ENCODE assay signal across 8 cellular contexts in genomic region chr3:48039487-48040190, GRCh38. TPM values are rescaled to one million over a fixed set of nuclear protein-coding genes. Genes with fewer than 3 reads are reported as not detected.
DNase-seq lines count a peak whose midpoint lies in the region; ATAC-seq and TF ChIP-seq lines count a peak whose summit lies in the region.

No MANE protein-coding gene starts in this region.

- H3K27me3 Mint-ChIP-seq in progenitor cell of endocrine pancreas, result no peaks in the 10 kb centered on the region
- H3K27me3 Mint-ChIP-seq in CD4-positive, alpha-beta T cell, result no peaks in the 10 kb centered on the region

- TF ChIP-seq CTCF in foreskin fibroblast (IDR thresholded peaks at IDR 0.05; ENCODE audit: low read depth, low read length), result no peak
- TF ChIP-seq CTCF in progenitor cell of endocrine pancreas (IDR thresholded peaks at IDR 0.05; ENCODE audit: unreplicated experiment), result no peak
- TF ChIP-seq CTCF in CD4-positive, alpha-beta T cell (IDR thresholded peaks at IDR 0.05), result no peak
- no peak for TF ChIP-seq CTCF in GM10266 (IDR thresholded peaks at IDR 0.05; ENCODE audit: control insufficient read depth, insufficient read depth, low read depth, missing control alignments)

- H3K27me3 ChIP-seq in CD4-positive, alpha-beta T cell (ENCODE audit: control insufficient read depth, insufficient read depth, low read length), result no peaks in the 10 kb centered on the region

- H3K4me3 Mint-ChIP-seq in progenitor cell of endocrine pancreas (ENCODE audit: low read depth), result no peak overlapping the region
- H3K4me3 Mint-ChIP-seq in CD4-positive, alpha-beta T cell, result no peak overlapping the region

- CTCF ChIA-PET in CD4-positive, alpha-beta T cell (lab: Charles Lee), result no interaction called here

- H3K9me3 ChIP-seq in CD4-positive, alpha-beta T cell (ENCODE audit: control insufficient read depth, low read length), result no peaks in the 10 kb centered on the region

- no peaks in the 10 kb centered on the region for H3K9me3 Mint-ChIP-seq in progenitor cell of endocrine pancreas (ENCODE audit: low read depth)
- H3K9me3 Mint-ChIP-seq in CD4-positive, alpha-beta T cell, result no peaks in the 10 kb centered on the region

- intact Hi-C loops in CD4-positive, alpha-beta T cell (cut with DNase I, micrococcal nuclease), result no loop called here

- H3K4me3 ChIP-seq in foreskin fibroblast (ENCODE audit: low read depth in 1 of 2, low read length in 2 of 2), result no peak overlapping the region

- DNase-seq in EL, result peak; percentile 90
- peak; percentile 66 for DNase-seq in RKO (ENCODE audit: low spot score)
- peak; percentile 77 to 79 for DNase-seq in foreskin fibroblast
- DNase-seq in progenitor cell of endocrine pancreas (ENCODE audit: low spot score, unreplicated experiment), result no peak
- DNase-seq in CD4-positive, alpha-beta T cell, result no peak
- no peak for DNase-seq in GM10266 (ENCODE audit: extremely low spot score)
- no peak for DNase-seq in SHP77 treated with DMSO at 0.1 percent for 48 hours (lab: John Stamatoyannopoulos, UW)

- POLR2A ChIA-PET in CD4-positive, alpha-beta T cell (lab: Charles Lee), result no interaction called here

- H3K4me1 Mint-ChIP-seq in progenitor cell of endocrine pancreas (ENCODE audit: low read depth), result peaks cover 13% of the 10 kb centered on the region
- peaks cover 12% of the 10 kb centered on the region for H3K4me1 Mint-ChIP-seq in CD4-positive, alpha-beta T cell (ENCODE audit: low read depth)

- no peaks in the 10 kb centered on the region for H3K36me3 Mint-ChIP-seq in progenitor cell of endocrine pancreas (ENCODE audit: insufficient read depth)
- no peaks in the 10 kb centered on the region for H3K36me3 Mint-ChIP-seq in CD4-positive, alpha-beta T cell (ENCODE audit: low read depth)

- peak overlapping the region; percentile 50 for H3K27ac Mint-ChIP-seq in progenitor cell of endocrine pancreas
- H3K27ac Mint-ChIP-seq in CD4-positive, alpha-beta T cell, result no peak overlapping the region

- no peak for ATAC-seq in CD4-positive, alpha-beta T cell (ENCODE audit: poor library complexity)
- no peak for ATAC-seq in GM19463 (IDR thresholded peaks at IDR 0.05; ENCODE audit: unreplicated experiment)

- H3K27ac ChIP-seq in CD4-positive, alpha-beta T cell (ENCODE audit: low read depth, low read length), result no peak overlapping the region

RNA-seq across cellular contexts. Expression of gene MAP4, which starts 23.4 kb away (rescaled TPM):
- 121 and 127 TPM in 2 replicates for total RNA-seq in progenitor cell of endocrine pancreas
- total RNA-seq in CD4-positive, alpha-beta T cell, result 10 to 100 TPM; 42.2 to 42.6 TPM

Comparison
In these comparisons a context has a peak if more than half of its experiments do, and no peak if none do; other contexts are left out.
1. DNase-seq: peak in EL (single experiment), RKO (single experiment) and foreskin fibroblast (2 of 2); none in progenitor cell of endocrine pancreas (single experiment), CD4-positive, alpha-beta T cell (0 of 10), GM10266 (single experiment) and SHP77 treated with DMSO at 0.1 percent for 48 hours (single experiment).